ENCODE assay signal across 8 cellular contexts in the genomic region with DNA sequence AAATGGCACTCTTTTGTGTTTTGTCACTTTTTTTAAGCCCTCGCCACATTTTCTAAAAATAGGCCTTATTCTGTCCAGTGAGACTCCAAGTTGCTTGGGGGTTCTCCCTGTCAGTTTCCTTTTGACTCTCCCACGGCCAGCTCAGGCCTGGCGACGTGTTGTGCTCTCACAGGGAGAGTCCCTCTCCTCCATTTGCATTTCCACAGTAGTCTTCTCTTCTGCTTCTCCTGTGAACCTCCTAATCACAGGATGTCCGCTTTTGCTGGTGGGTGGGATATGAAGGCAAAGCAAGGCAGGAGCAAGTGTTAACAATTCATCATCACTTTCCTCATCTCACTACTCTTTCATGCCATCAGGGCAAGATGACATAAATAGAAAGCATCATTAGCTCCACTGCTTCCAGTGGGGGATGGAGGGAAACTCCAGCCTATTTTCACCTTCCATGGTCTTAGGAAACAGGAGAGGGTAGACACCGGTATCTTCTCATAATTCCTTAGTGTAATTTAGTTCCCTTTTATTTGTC.
DNase-seq lines count a peak whose midpoint lies in the region; ATAC-seq lines count a peak whose summit lies in the region.

No MANE protein-coding gene starts in this region.

- H3K4me3 Mint-ChIP-seq in T-helper 2 cell treated with Interferon-gamma antibody and Interleukin-4, amounts not matched to agents 5 μg/mL and 100 μg/mL, for 36 hours: peak overlapping the region; percentile 8

- peak; percentile 79 for ATAC-seq in GM18909 (IDR thresholded peaks at IDR 0.05; ENCODE audit: poor library complexity, unreplicated experiment)
- ATAC-seq in HG02610 (IDR thresholded peaks at IDR 0.05; ENCODE audit: unreplicated experiment): peak; percentile 80
- no peak for ATAC-seq in left colon

- peak overlapping the region; percentile 69 for H3K27ac Mint-ChIP-seq in T-helper 2 cell treated with Interferon-gamma antibody and Interleukin-4, amounts not matched to agents 5 μg/mL and 100 μg/mL, for 36 hours

- no peaks in the 10 kb centered on the region for H3K9me3 Mint-ChIP-seq in T-helper 2 cell treated with Interferon-gamma antibody and Interleukin-4, amounts not matched to agents 5 μg/mL and 100 μg/mL, for 36 hours

- intact Hi-C loops in left colon (cut with DNase I, micrococcal nuclease): no loop called here

- in situ Hi-C loops in G401 (cut with HindIII; ENCODE audit: low sequenced_read_pairs): no loop called here

- peaks cover 10% of the 10 kb centered on the region for H3K36me3 Mint-ChIP-seq in T-helper 2 cell treated with Interferon-gamma antibody and Interleukin-4, amounts not matched to agents 5 μg/mL and 100 μg/mL, for 36 hours (ENCODE audit: low read depth)

- peak; percentile 82 for DNase-seq in T-helper 2 cell treated with Interferon-gamma antibody and Interleukin-4, amounts not matched to agents 5 μg/mL and 100 μg/mL, for 36 hours (ENCODE audit: low spot score)
- peak; percentile 71 to 72 for DNase-seq in stimulated activated CD4-positive, alpha-beta T cell treated with anti-CD3 and anti-CD28 coated beads, Interleukin-2, amount 100 ng/mL, for 24 hours
- DNase-seq in cortex of kidney (lab: John Stamatoyannopoulos, UW) (no peak), left colon (no peak), G401 (ENCODE audit: low spot score) (no peak), NCI-H2196 (lab: John Stamatoyannopoulos, UW; ENCODE audit: unreplicated experiment) (no peak)

- H3K4me1 Mint-ChIP-seq in T-helper 2 cell treated with Interferon-gamma antibody and Interleukin-4, amounts not matched to agents 5 μg/mL and 100 μg/mL, for 36 hours (ENCODE audit: low read depth): peaks cover 27% of the 10 kb centered on the region

- peaks cover 2% of the 10 kb centered on the region for H3K27me3 Mint-ChIP-seq in T-helper 2 cell treated with Interferon-gamma antibody and Interleukin-4, amounts not matched to agents 5 μg/mL and 100 μg/mL, for 36 hours (ENCODE audit: low read depth)

Comparison
In these comparisons a context has a peak if more than half of its experiments do, and no peak if none do; other contexts are left out.
1. DNase-seq: peak in T-helper 2 cell treated with Interferon-gamma antibody and Interleukin-4, amounts not matched to agents 5 μg/mL and 100 μg/mL, for 36 hours (single experiment) and stimulated activated CD4-positive, alpha-beta T cell treated with anti-CD3 and anti-CD28 coated beads, Interleukin-2, amount 100 ng/mL, for 24 hours (2 of 2); none in cortex of kidney (single experiment), left colon (0 of 2), G401 (single experiment) and NCI-H2196 (single experiment).